8 cellular contexts compared by ENCODE assay signal in the genomic region with DNA sequence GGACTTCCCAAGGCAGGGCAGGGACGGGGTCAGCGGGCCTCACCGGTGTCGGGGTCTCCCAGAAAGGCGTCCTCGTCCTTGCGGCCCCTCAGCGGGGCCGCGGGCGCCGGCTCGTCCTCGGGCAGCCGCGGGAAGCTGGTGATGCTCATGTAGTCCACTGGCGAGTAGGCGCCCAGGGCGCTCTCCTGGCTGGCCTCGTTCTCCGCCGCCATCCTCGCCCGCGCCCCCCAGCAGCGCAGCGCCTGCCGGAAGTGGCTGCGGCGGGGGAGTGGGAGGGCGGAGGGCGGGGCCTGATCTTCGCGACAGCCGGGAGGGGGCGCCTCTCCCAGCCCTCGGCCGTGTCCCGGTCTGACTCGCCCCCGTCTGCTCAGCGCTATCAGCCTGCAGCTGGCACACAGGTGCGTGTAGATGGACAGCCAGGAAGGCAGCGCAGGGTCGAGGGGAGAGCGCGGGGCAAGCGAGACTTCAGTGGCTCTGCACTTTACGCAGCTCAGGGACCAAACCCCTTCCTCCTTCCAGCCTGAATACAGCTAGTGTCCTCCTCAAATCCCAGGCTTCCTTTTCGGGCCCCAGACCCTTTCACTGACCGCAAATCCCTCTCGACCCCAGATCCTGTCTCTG. TPM values are rescaled to one million over a fixed set of nuclear protein-coding genes. Genes with fewer than 3 reads are reported as not detected.
A peak's percentile ranks its signal among the peaks of the same experiment; 100 is the strongest.
DNase-seq lines count a peak whose midpoint lies in the region; TF ChIP-seq lines count a peak whose summit lies in the region.

A gene with protein sequence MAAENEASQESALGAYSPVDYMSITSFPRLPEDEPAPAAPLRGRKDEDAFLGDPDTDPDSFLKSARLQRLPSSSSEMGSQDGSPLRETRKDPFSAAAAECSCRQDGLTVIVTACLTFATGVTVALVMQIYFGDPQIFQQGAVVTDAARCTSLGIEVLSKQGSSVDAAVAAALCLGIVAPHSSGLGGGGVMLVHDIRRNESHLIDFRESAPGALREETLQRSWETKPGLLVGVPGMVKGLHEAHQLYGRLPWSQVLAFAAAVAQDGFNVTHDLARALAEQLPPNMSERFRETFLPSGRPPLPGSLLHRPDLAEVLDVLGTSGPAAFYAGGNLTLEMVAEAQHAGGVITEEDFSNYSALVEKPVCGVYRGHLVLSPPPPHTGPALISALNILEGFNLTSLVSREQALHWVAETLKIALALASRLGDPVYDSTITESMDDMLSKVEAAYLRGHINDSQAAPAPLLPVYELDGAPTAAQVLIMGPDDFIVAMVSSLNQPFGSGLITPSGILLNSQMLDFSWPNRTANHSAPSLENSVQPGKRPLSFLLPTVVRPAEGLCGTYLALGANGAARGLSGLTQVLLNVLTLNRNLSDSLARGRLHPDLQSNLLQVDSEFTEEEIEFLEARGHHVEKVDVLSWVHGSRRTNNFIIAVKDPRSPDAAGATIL (minus strand): TSS at position 253 of the 621 bp plus-strand sequence. CDS start 41 bp downstream, at position 212.

- H3K4me3 ChIP-seq in foreskin fibroblast (ENCODE audit: low read depth in 1 of 2, low read length in 2 of 2) (peak within 1 kb of the TSS; percentile 79 to 85), neural cell (ENCODE audit: low read length) (peak within 1 kb of the TSS; percentile 88)

- peak within 1 kb of the TSS; percentile 89 for H3K9ac ChIP-seq in neural cell (ENCODE audit: low read length)

- H3K27me3 Mint-ChIP-seq in stimulated activated naive CD8-positive, alpha-beta T cell treated with anti-CD3 and anti-CD28 coated beads, Interleukin-15, Interleukin-2, amounts not matched to agents 100 ng/mL and 50 ng/mL, for 24 hours: no peaks in the 10 kb centered on the region

- no peaks in the 10 kb centered on the region for H4K20me1 ChIP-seq in neural cell (ENCODE audit: insufficient read depth)

- peak within 1 kb of the TSS; percentile 96 for H3K4me2 ChIP-seq in neural cell (ENCODE audit: low read length)

- no peaks in the 10 kb centered on the region for H3K9me3 Mint-ChIP-seq in stimulated activated naive CD8-positive, alpha-beta T cell treated with anti-CD3 and anti-CD28 coated beads, Interleukin-15, Interleukin-2, amounts not matched to agents 100 ng/mL and 50 ng/mL, for 24 hours

- TF ChIP-seq POLR2A in GM19193 (IDR thresholded peaks at IDR 0.05; ENCODE audit: extremely low read depth, insufficient read depth, insufficient read length): peak; percentile 52

- H3K9me2 ChIP-seq in neural cell (ENCODE audit: insufficient read depth, low read length): no peaks in the 10 kb centered on the region

- H3K36me3 Mint-ChIP-seq in stimulated activated naive CD8-positive, alpha-beta T cell treated with anti-CD3 and anti-CD28 coated beads, Interleukin-15, Interleukin-2, amounts not matched to agents 100 ng/mL and 50 ng/mL, for 24 hours (ENCODE audit: low read depth): no peaks in the 10 kb centered on the region

- DNase-seq in AG08395 (ENCODE audit: low spot score) (peak; percentile 85), LHCN-M2 (ENCODE audit: low read depth) (peak; percentile 64), SHP77 (lab: John Stamatoyannopoulos, UW) (peak; percentile 74 to 84), activated gamma-delta T cell (lab: John Stamatoyannopoulos, UW) (peak; percentile 72), foreskin fibroblast (peak; percentile 67 to 90)

- H2AFZ ChIP-seq in neural cell (ENCODE audit: low read depth, low read length): peak within 1 kb of the TSS; percentile 96

- peaks cover 48% of the 10 kb centered on the region for H3K4me1 Mint-ChIP-seq in stimulated activated naive CD8-positive, alpha-beta T cell treated with anti-CD3 and anti-CD28 coated beads, Interleukin-15, Interleukin-2, amounts not matched to agents 100 ng/mL and 50 ng/mL, for 24 hours (ENCODE audit: low read depth)

- no peaks in the 10 kb centered on the region for H3K36me3 ChIP-seq in neural cell (ENCODE audit: insufficient read depth, low read length)

- TF ChIP-seq CTCF in foreskin fibroblast (IDR thresholded peaks at IDR 0.05; ENCODE audit: low read depth, low read length) (peak; percentile 52), neural cell (IDR thresholded peaks at IDR 0.05; ENCODE audit: poor library complexity, severe bottlenecking) (peak; percentile 78)

- no peaks in the 10 kb centered on the region for H3K9me3 ChIP-seq in neural cell (ENCODE audit: low read length)

- H3K27ac ChIP-seq in neural cell (ENCODE audit: low read length): peak within 1 kb of the TSS; percentile 79

- H3F3A ChIP-seq in neural cell (ENCODE audit: insufficient read depth, low read length, poor library complexity, severe bottlenecking): no peaks in the 10 kb centered on the region

- TF ChIP-seq RAD21 in neural cell (conservative IDR thresholded peaks at IDR 0.05): peak; percentile 46

- H3K4me3 Mint-ChIP-seq in stimulated activated naive CD8-positive, alpha-beta T cell treated with anti-CD3 and anti-CD28 coated beads, Interleukin-15, Interleukin-2, amounts not matched to agents 100 ng/mL and 50 ng/mL, for 24 hours: peak within 1 kb of the TSS; percentile 88

- no peaks in the 10 kb centered on the region for H3K27me3 ChIP-seq in neural cell (ENCODE audit: insufficient read depth, low read depth, low read length)

- H3K27ac Mint-ChIP-seq in stimulated activated naive CD8-positive, alpha-beta T cell treated with anti-CD3 and anti-CD28 coated beads, Interleukin-15, Interleukin-2, amounts not matched to agents 100 ng/mL and 50 ng/mL, for 24 hours: peak within 1 kb of the TSS; percentile 77

- peak; percentile 15 for TF ChIP-seq EP300 in neural cell (conservative IDR thresholded peaks at IDR 0.05; ENCODE audit: poor library complexity, severe bottlenecking)

- peaks cover 15% of the 10 kb centered on the region for H3K79me2 ChIP-seq in neural cell (replicated peaks; ENCODE audit: insufficient read depth, low read length)

TF ChIP-seq in neural cell, 6 proteins besides CTCF, POLR2A, EP300 and RAD21:
- peak; percentile 92 for TF ChIP-seq POLR2AphosphoS5 (IDR thresholded peaks at IDR 0.05)
- peak; percentile 61 for TF ChIP-seq SMC3 (conservative IDR thresholded peaks at IDR 0.05; ENCODE audit: poor library complexity)
- TF ChIP-seq EZH2 (IDR thresholded peaks at IDR 0.05; ENCODE audit: borderline replicate concordance, insufficient read depth, low read length, poor library complexity, severe bottlenecking): no peak
- no peak for TF ChIP-seq TAF1 (IDR thresholded peaks at IDR 0.05; ENCODE audit: low read depth)
- TF ChIP-seq MXI1 (conservative IDR thresholded peaks at IDR 0.05; ENCODE audit: poor library complexity, severe bottlenecking): peak; percentile 51
- TF ChIP-seq, protein P1, sequence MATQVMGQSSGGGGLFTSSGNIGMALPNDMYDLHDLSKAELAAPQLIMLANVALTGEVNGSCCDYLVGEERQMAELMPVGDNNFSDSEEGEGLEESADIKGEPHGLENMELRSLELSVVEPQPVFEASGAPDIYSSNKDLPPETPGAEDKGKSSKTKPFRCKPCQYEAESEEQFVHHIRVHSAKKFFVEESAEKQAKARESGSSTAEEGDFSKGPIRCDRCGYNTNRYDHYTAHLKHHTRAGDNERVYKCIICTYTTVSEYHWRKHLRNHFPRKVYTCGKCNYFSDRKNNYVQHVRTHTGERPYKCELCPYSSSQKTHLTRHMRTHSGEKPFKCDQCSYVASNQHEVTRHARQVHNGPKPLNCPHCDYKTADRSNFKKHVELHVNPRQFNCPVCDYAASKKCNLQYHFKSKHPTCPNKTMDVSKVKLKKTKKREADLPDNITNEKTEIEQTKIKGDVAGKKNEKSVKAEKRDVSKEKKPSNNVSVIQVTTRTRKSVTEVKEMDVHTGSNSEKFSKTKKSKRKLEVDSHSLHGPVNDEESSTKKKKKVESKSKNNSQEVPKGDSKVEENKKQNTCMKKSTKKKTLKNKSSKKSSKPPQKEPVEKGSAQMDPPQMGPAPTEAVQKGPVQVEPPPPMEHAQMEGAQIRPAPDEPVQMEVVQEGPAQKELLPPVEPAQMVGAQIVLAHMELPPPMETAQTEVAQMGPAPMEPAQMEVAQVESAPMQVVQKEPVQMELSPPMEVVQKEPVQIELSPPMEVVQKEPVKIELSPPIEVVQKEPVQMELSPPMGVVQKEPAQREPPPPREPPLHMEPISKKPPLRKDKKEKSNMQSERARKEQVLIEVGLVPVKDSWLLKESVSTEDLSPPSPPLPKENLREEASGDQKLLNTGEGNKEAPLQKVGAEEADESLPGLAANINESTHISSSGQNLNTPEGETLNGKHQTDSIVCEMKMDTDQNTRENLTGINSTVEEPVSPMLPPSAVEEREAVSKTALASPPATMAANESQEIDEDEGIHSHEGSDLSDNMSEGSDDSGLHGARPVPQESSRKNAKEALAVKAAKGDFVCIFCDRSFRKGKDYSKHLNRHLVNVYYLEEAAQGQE (IDR thresholded peaks at IDR 0.05; ENCODE audit: borderline replicate concordance): no peak

RNA-seq across cellular contexts. Expression of the gene that starts here (rescaled TPM):
- total RNA-seq in LHCN-M2 (2014; rRNA removed): 5.7 and 7.3 TPM in 2 replicates
- polyA plus RNA-seq in LHCN-M2 (2012): 10.2 TPM
- 42.9 and 45.4 TPM in 2 replicates for polyA plus RNA-seq in neural cell
- 29.4 and 38.7 TPM in 2 replicates for polyA minus RNA-seq in neural cell

Comparison
In these comparisons a context has a peak if more than half of its experiments do, and no peak if none do; other contexts are left out.
1. Peak in every context shown above with its lines: DNase-seq, H3K4me3 ChIP-seq and H3K27ac ChIP-seq.